ENCODE assay signal across 23 cellular contexts in genomic region chr13:35266412-35266811, GRCh38.
"Had no signal": no experiment of that assay in that cellular context is flagged by ENCODE, and none has a peak within 500 bp of the region (broad histone marks: within the 10 kb centered on the region; RNA-seq: fewer than 3 reads in every experiment).

No MANE protein-coding gene starts in this region.

- DNase-seq: colonic mucosa; cortex of kidney; effector CD8-positive, alpha-beta T cell; effector memory CD8-positive, alpha-beta T cell; endodermal cell; foreskin keratinocyte; heart left ventricle; hypothalamus; left cardiac atrium; left lung; left ventricle myocardium superior; lower lobe of right lung; mesenchymal stem cell; mucosa of descending colon; naive B cell had no signal

- H3K4me1 Mint-ChIP-seq: endodermal cell, mesothelial cell of epicardium, naive B cell had no signal

- ATAC-seq: effector memory CD8-positive, alpha-beta T cell; foreskin keratinocyte; gastroesophageal sphincter; heart left ventricle; left cardiac atrium; left lung; left ventricle myocardium superior; lower lobe of right lung; mucosa of descending colon had no signal

- H2AFZ ChIP-seq: hepatocyte had no signal

- H3K27me3 Mint-ChIP-seq: dendritic cell treated with granulocyte-macrophage colony-stimulating factor and Interleukin-4, amounts not matched to agents 40 ng/mL and 50 ng/mL, for 4 days; effector memory CD8-positive, alpha-beta T cell; naive B cell had no signal

- H3K4me2 ChIP-seq: hepatocyte had no signal

- H3K4me1 ChIP-seq: colonic mucosa, esophagus muscularis mucosa, foreskin keratinocyte, gastroesophageal sphincter, heart left ventricle, left lung, lower lobe of right lung had no signal

- H3K36me3 ChIP-seq: colonic mucosa, left lung, lower lobe of right lung had no signal

- H3K27me3 ChIP-seq: colonic mucosa, esophagus muscularis mucosa, foreskin keratinocyte, gastroesophageal sphincter, heart left ventricle, hepatocyte, left lung had no signal

- H3K27ac Mint-ChIP-seq: dendritic cell treated with granulocyte-macrophage colony-stimulating factor and Interleukin-4, amounts not matched to agents 40 ng/mL and 50 ng/mL, for 4 days; effector memory CD8-positive, alpha-beta T cell; endodermal cell; mesothelial cell of epicardium; naive B cell had no signal

- H3K27ac ChIP-seq: colonic mucosa, esophagus muscularis mucosa, foreskin keratinocyte, gastroesophageal sphincter, heart left ventricle, hepatocyte, left lung, lower lobe of right lung had no signal

- FAIRE-seq: endometrium, frontal cortex, keratinocyte had no signal

- H3K4me3 Mint-ChIP-seq: dendritic cell treated with granulocyte-macrophage colony-stimulating factor and Interleukin-4, amounts not matched to agents 40 ng/mL and 50 ng/mL, for 4 days; effector memory CD8-positive, alpha-beta T cell; endodermal cell; mesothelial cell of epicardium; naive B cell had no signal

- H3K4me3 ChIP-seq: colonic mucosa, esophagus muscularis mucosa, gastroesophageal sphincter, heart left ventricle, hepatocyte, left lung, lower lobe of right lung, mucosa of descending colon had no signal

- H3K9me3 ChIP-seq: colonic mucosa, esophagus muscularis mucosa, gastroesophageal sphincter, lower lobe of right lung had no signal

- H3K79me2 ChIP-seq: hepatocyte had no signal
